Comparison of ENCODE assay signal across 12 cellular contexts in the genomic region with DNA sequence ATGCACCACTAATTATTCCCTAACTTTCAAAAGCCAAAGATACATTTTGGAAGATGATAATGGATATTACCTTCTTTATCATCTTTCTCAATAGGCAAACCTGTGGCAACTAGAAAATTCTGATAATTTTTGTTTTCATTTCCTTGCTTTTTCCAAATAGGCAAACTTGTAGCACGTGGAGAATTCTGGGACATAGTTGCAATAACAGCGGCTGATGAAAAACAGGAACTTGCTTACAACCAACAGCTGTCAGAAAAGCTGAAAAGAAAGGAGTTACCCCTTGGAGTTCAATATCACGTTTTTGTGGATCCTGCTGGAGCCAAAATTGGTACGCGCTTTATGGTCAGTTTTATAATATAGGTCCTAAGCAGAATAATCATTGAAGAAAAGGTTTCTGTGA. TPM values are rescaled to one million over a fixed set of nuclear protein-coding genes. Genes with fewer than 3 reads are reported as not detected.
DNase-seq lines count a peak whose midpoint lies in the region; ATAC-seq and TF ChIP-seq lines count a peak whose summit lies in the region.
"Had no signal": no experiment of that assay in that cellular context is flagged by ENCODE, and none has a peak within 500 bp of the region (broad histone marks: within the 10 kb centered on the region; RNA-seq: fewer than 3 reads in every experiment).

No MANE protein-coding gene starts in this region.

- no peaks in the 10 kb centered on the region for H3K27me3 ChIP-seq in right cardiac atrium (ENCODE audit: control insufficient read depth, insufficient read depth)
- H3K27me3 ChIP-seq in endocrine pancreas (ENCODE audit: control insufficient read depth, insufficient read depth, low read length) = no peaks in the 10 kb centered on the region
- H3K27me3 ChIP-seq in upper lobe of right lung = no peaks in the 10 kb centered on the region

- peaks cover 6% of the 10 kb centered on the region for H3K27me3 Mint-ChIP-seq in activated T-helper 2 cell treated with anti-CD3 and anti-CD28 coated beads, Interferon-gamma antibody, Interleukin-2, Interleukin-4, amounts not matched to agents 10 μg/mL and 5 μg/mL and 100 μg/mL, durations not matched to agents 14 hours and 24 hours and 36 hours (ENCODE audit: low read depth)
- H3K27me3 Mint-ChIP-seq: activated naive CD4-positive, alpha-beta T cell treated with anti-CD3 and anti-CD28 coated beads, Interleukin-2, amount 50 U/mL, for 24 hours had no signal

- WGBS in right cardiac atrium = 56% methylated on average over 5 of the region's 5 CpGs

- ATAC-seq in right cardiac atrium (no peak), Right ventricle myocardium inferior (no peak), upper lobe of right lung (no peak), GM18858 (IDR thresholded peaks at IDR 0.05; ENCODE audit: unreplicated experiment) (no peak)

- H3K36me3 ChIP-seq in endocrine pancreas (ENCODE audit: control insufficient read depth, insufficient read depth, low read length) (no peaks in the 10 kb centered on the region), upper lobe of right lung (peaks cover 26% of the 10 kb centered on the region)

- no peak for TF ChIP-seq CTCF in upper lobe of right lung (IDR thresholded peaks at IDR 0.05)

- no peaks in the 10 kb centered on the region for H3K9me3 Mint-ChIP-seq in activated T-helper 2 cell treated with anti-CD3 and anti-CD28 coated beads, Interferon-gamma antibody, Interleukin-2, Interleukin-4, amounts not matched to agents 10 μg/mL and 5 μg/mL and 100 μg/mL, durations not matched to agents 14 hours and 24 hours and 36 hours
- H3K9me3 Mint-ChIP-seq: activated naive CD4-positive, alpha-beta T cell treated with anti-CD3 and anti-CD28 coated beads, Interleukin-2, amount 50 U/mL, for 24 hours had no signal

- H3K4me1 ChIP-seq in right cardiac atrium (ENCODE audit: control insufficient read depth, insufficient read depth, low read length) (no peaks in the 10 kb centered on the region), endocrine pancreas (ENCODE audit: control insufficient read depth, insufficient read depth, low read length) (peaks cover 12% of the 10 kb centered on the region), upper lobe of right lung (peaks cover 13% of the 10 kb centered on the region)

- peaks cover 7% of the 10 kb centered on the region for H3K36me3 Mint-ChIP-seq in activated T-helper 2 cell treated with anti-CD3 and anti-CD28 coated beads, Interferon-gamma antibody, Interleukin-2, Interleukin-4, amounts not matched to agents 10 μg/mL and 5 μg/mL and 100 μg/mL, durations not matched to agents 14 hours and 24 hours and 36 hours (ENCODE audit: low read depth)

- intact Hi-C loops in right cardiac atrium (cut with DNase I) (no loop called here), Right ventricle myocardium inferior (cut with DNase I) (loop anchor here (5.0 kb wide), 2 partner anchors 38 to 273 kb away; a partner anchor contains a TSS), upper lobe of right lung (cut with DNase I) (no loop called here)
- intact Hi-C loops in activated T-helper 2 cell treated with anti-CD3 and anti-CD28 coated beads, Interferon-gamma antibody, Interleukin-2, Interleukin-4, amounts not matched to agents 10 μg/mL and 5 μg/mL and 100 μg/mL, durations not matched to agents 14 hours and 24 hours and 36 hours (cut with micrococcal nuclease) = loop anchor here (5.0 kb wide), 1 partner anchor 533 kb away; a partner anchor contains a TSS

- H3K27ac Mint-ChIP-seq in activated T-helper 2 cell treated with anti-CD3 and anti-CD28 coated beads, Interferon-gamma antibody, Interleukin-2, Interleukin-4, amounts not matched to agents 10 μg/mL and 5 μg/mL and 100 μg/mL, durations not matched to agents 14 hours and 24 hours and 36 hours = no peak overlapping the region

- DNase-seq in right cardiac atrium = no peak
- no peak for DNase-seq in Right ventricle myocardium inferior (ENCODE audit: missing footprints)
- peak; percentile 80 for DNase-seq in OCI-M1 (lab: John Stamatoyannopoulos, UW)
- DNase-seq in upper lobe of right lung = no peak
- no peak for DNase-seq in GM19240 (ENCODE audit: insufficient read length, low spot score)
- DNase-seq in activated T-helper 2 cell treated with anti-CD3 and anti-CD28 coated beads, Interferon-gamma antibody, Interleukin-2, Interleukin-4, amounts not matched to agents 10 μg/mL and 5 μg/mL and 100 μg/mL, durations not matched to agents 14 hours and 24 hours and 36 hours (ENCODE audit: low spot score) = no peak
- DNase-seq: hippocampal formation; NCI-H1105 treated with DMSO at 0.1 percent for 48 hours; NK-92 treated with Interleukin-12 subunit alpha and Interleukin-12 subunit beta, amount 100 ng/mL, for 24 hours had no signal

- no peak overlapping the region for H3K9ac ChIP-seq in endocrine pancreas (ENCODE audit: control insufficient read depth, insufficient read depth, low read length)

- no peak overlapping the region for H3K4me3 Mint-ChIP-seq in activated T-helper 2 cell treated with anti-CD3 and anti-CD28 coated beads, Interferon-gamma antibody, Interleukin-2, Interleukin-4, amounts not matched to agents 10 μg/mL and 5 μg/mL and 100 μg/mL, durations not matched to agents 14 hours and 24 hours and 36 hours (ENCODE audit: low read depth)

- peaks cover 13% of the 10 kb centered on the region for H3K4me1 Mint-ChIP-seq in activated T-helper 2 cell treated with anti-CD3 and anti-CD28 coated beads, Interferon-gamma antibody, Interleukin-2, Interleukin-4, amounts not matched to agents 10 μg/mL and 5 μg/mL and 100 μg/mL, durations not matched to agents 14 hours and 24 hours and 36 hours (ENCODE audit: low read depth)

- H3K9me3 ChIP-seq in right cardiac atrium (ENCODE audit: control insufficient read depth, low read length) (no peaks in the 10 kb centered on the region), endocrine pancreas (ENCODE audit: control insufficient read depth, low read length) (no peaks in the 10 kb centered on the region), upper lobe of right lung (no peaks in the 10 kb centered on the region)

- H3K4me3 ChIP-seq in right cardiac atrium (ENCODE audit: low read length) (peak overlapping the region; percentile 96), endocrine pancreas (ENCODE audit: control insufficient read depth, insufficient read depth, low read length) (peak overlapping the region; percentile 95), upper lobe of right lung (peak overlapping the region; percentile 61)

- H3K27ac ChIP-seq in right cardiac atrium (ENCODE audit: low read length) = no peak overlapping the region
- no peak overlapping the region for H3K27ac ChIP-seq in upper lobe of right lung

RNA-seq across cellular contexts. Expression of a gene that starts 1.5 kb away (rescaled TPM):
- total RNA-seq in right cardiac atrium (10 to 100 TPM; 12.8 to 20.9 (median 15.3) TPM), Right ventricle myocardium inferior (11.6 TPM), upper lobe of right lung (14.9 TPM)
- 7.6 TPM for polyA plus RNA-seq in right cardiac atrium
- 9.2 and 11.6 TPM in 2 replicates for total RNA-seq in activated T-helper 2 cell treated with anti-CD3 and anti-CD28 coated beads, Interferon-gamma antibody, Interleukin-2, Interleukin-4, amounts not matched to agents 10 μg/mL and 5 μg/mL and 100 μg/mL, durations not matched to agents 14 hours and 24 hours and 36 hours

RNA-seq across cellular contexts. Expression of a gene that starts 1.5 kb away (rescaled TPM):
- 1 to 10 TPM in 1 of 4 donors, under 1 TPM in 3; 0.19 to 1.3 (median 0.84) TPM for total RNA-seq in right cardiac atrium
- 0.36 TPM for polyA plus RNA-seq in right cardiac atrium
- 0.49 TPM for total RNA-seq in Right ventricle myocardium inferior
- total RNA-seq in upper lobe of right lung = 0.67 TPM
- 0.46 and 0.55 TPM in 2 replicates for total RNA-seq in activated T-helper 2 cell treated with anti-CD3 and anti-CD28 coated beads, Interferon-gamma antibody, Interleukin-2, Interleukin-4, amounts not matched to agents 10 μg/mL and 5 μg/mL and 100 μg/mL, durations not matched to agents 14 hours and 24 hours and 36 hours

RNA-seq across cellular contexts. Expression of a gene that starts 35.7 kb away (rescaled TPM):
- total RNA-seq in right cardiac atrium (10 to 100 TPM; 34.3 to 78.4 (median 51.1) TPM), Right ventricle myocardium inferior (83.9 TPM), upper lobe of right lung (1.3 TPM)
- polyA plus RNA-seq in right cardiac atrium = 56.5 TPM
- total RNA-seq in activated T-helper 2 cell treated with anti-CD3 and anti-CD28 coated beads, Interferon-gamma antibody, Interleukin-2, Interleukin-4, amounts not matched to agents 10 μg/mL and 5 μg/mL and 100 μg/mL, durations not matched to agents 14 hours and 24 hours and 36 hours = not detected in 2 replicates

Comparison
In these comparisons a context has a peak if more than half of its experiments do, and no peak if none do; other contexts are left out.
1. intact Hi-C loops: an anchor here in Right ventricle myocardium inferior (5.0 kb wide) and activated T-helper 2 cell treated with anti-CD3 and anti-CD28 coated beads, Interferon-gamma antibody, Interleukin-2, Interleukin-4, amounts not matched to agents 10 μg/mL and 5 μg/mL and 100 μg/mL, durations not matched to agents 14 hours and 24 hours and 36 hours (5.0 kb wide); none called in right cardiac atrium and upper lobe of right lung.
2. RNA of a gene that starts 35.7 kb away (total RNA-seq): 83.9 TPM in Right ventricle myocardium inferior (single experiment) and 34.3 to 78.4 TPM in right cardiac atrium; 1.3 TPM in upper lobe of right lung (single experiment) and not detected in activated T-helper 2 cell treated with anti-CD3 and anti-CD28 coated beads, Interferon-gamma antibody, Interleukin-2, Interleukin-4, amounts not matched to agents 10 μg/mL and 5 μg/mL and 100 μg/mL, durations not matched to agents 14 hours and 24 hours and 36 hours; every median in the first group is over 10 times any median in the second.
3. Peak in every context shown above with its lines, with median percentiles within 50 percentile points of each other: H3K4me3 ChIP-seq.